ENCODE assay signal across 11 cellular contexts in genomic region chr14:102805941-102806340, GRCh38. TPM values are rescaled to one million over a fixed set of nuclear protein-coding genes. Genes with fewer than 3 reads are reported as not detected.
DNase-seq lines count a peak whose midpoint lies in the region; ATAC-seq, FAIRE-seq and TF ChIP-seq lines count a peak whose summit lies in the region.
"Had no signal": no experiment of that assay in that cellular context is flagged by ENCODE, and none has a peak within 500 bp of the region (broad histone marks: within the 10 kb centered on the region; RNA-seq: fewer than 3 reads in every experiment).

No MANE protein-coding gene starts in this region.

- H3K4me2 ChIP-seq in A549 (no peak overlapping the region), DND-41 (ENCODE audit: insufficient read depth, low read length) (no peak overlapping the region)

- TF ChIP-seq POLR2A in A549 (IDR thresholded peaks at IDR 0.05; ENCODE audit: low read length) (no peak), uterus (IDR thresholded peaks at IDR 0.05) (no peak), stomach (IDR thresholded peaks at IDR 0.05) (no peak)

- H4K20me1 ChIP-seq in DND-41 (ENCODE audit: insufficient read depth, low read length), result peaks cover 60% of the 10 kb centered on the region

- no peak for FAIRE-seq in A549 (lab: Jason Lieb, UNC)

- H3K9ac ChIP-seq in DND-41 (ENCODE audit: low read depth, low read length), result no peak overlapping the region

- CTCF ChIA-PET in A549 (lab: Yijun Ruan, JAX), result interaction anchor here (1.0 to 1.7 kb wide), 2 partner anchors 10 to 11 kb away, joined by 3 to 5 read pairs; no protein-coding TSS in a partner anchor
- CTCF ChIA-PET in activated B cell treated with CpG ODN at 0.5 μM for 24 hours (lab: Charles Lee), result interaction anchor here (1.3 to 1.7 kb wide), 2 partner anchors 22 to 211 kb away, joined by 3 read pairs; no protein-coding TSS in a partner anchor

- H3K4me1 ChIP-seq in A549 (0 out of 3 replicates have a peak, but pooled peaks cover 6% of the 10 kb centered on the region), DND-41 (ENCODE audit: insufficient read depth, low read length) (no peaks in the 10 kb centered on the region), uterus (no peaks in the 10 kb centered on the region), stomach (no peaks in the 10 kb centered on the region)
- H3K4me1 ChIP-seq: gastrocnemius medialis had no signal

- H3K36me3 Mint-ChIP-seq in activated B cell treated with CpG ODN at 0.5 μM for 24 hours (ENCODE audit: low read depth) (peaks cover 38% of the 10 kb centered on the region), endothelial cell (ENCODE audit: low read depth, unreplicated experiment) (peaks cover 3% of the 10 kb centered on the region)

- POLR2A ChIA-PET in A549 (lab: Yijun Ruan, JAX) (no interaction called here), activated B cell treated with CpG ODN at 0.5 μM for 24 hours (lab: Charles Lee) (interaction anchor here (1.2 to 1.4 kb wide), 2 partner anchors 11 to 96 kb away, joined by 3 to 4 read pairs; no protein-coding TSS in a partner anchor)

- H3K27me3 ChIP-seq in DND-41 (ENCODE audit: insufficient read depth, low read length, poor library complexity), result no peaks in the 10 kb centered on the region
- no peaks in the 10 kb centered on the region for H3K27me3 ChIP-seq in uterus
- no peaks in the 10 kb centered on the region for H3K27me3 ChIP-seq in stomach
- H3K27me3 ChIP-seq: gastrocnemius medialis had no signal

- TF ChIP-seq RAD21 in A549 (conservative IDR thresholded peaks at IDR 0.05 in 1 of 2, IDR thresholded peaks at IDR 0.05 in 1 of 2), result no peak

- H3K9me3 ChIP-seq in A549, result no peaks in the 10 kb centered on the region
- H3K9me3 ChIP-seq in DND-41 (ENCODE audit: insufficient read depth, low read length, severe bottlenecking), result no peaks in the 10 kb centered on the region
- H3K9me3 ChIP-seq in uterus, result no peaks in the 10 kb centered on the region
- no peaks in the 10 kb centered on the region for H3K9me3 ChIP-seq in stomach
- H3K9me3 ChIP-seq: gastrocnemius medialis had no signal

- H3K4me3 Mint-ChIP-seq in activated B cell treated with CpG ODN at 0.5 μM for 24 hours (peak overlapping the region; percentile 74), endothelial cell (ENCODE audit: unreplicated experiment) (no peak overlapping the region)

- H3K79me2 ChIP-seq in DND-41 (ENCODE audit: insufficient read depth, low read length), result peaks cover 79% of the 10 kb centered on the region

- H3K27ac ChIP-seq in A549, result no peak overlapping the region
- H3K27ac ChIP-seq in DND-41 (ENCODE audit: low read length), result no peak overlapping the region
- no peak overlapping the region for H3K27ac ChIP-seq in uterus
- H3K27ac ChIP-seq in stomach, result peak overlapping the region in 1 of 5 donors; percentile 56
- H3K27ac ChIP-seq: gastrocnemius medialis, VCaP had no signal

- ATAC-seq in A549 (peak; percentile 35 to 59; a peak in 1 of 6 replicates), DND-41 (ENCODE audit: insufficient read depth, low read depth) (no peak), activated B cell treated with CpG ODN at 0.5 μM for 24 hours (ENCODE audit: low read depth) (no peak), HG03378 (IDR thresholded peaks at IDR 0.05; ENCODE audit: unreplicated experiment) (no peak)
- ATAC-seq: gastrocnemius medialis had no signal

- DNase-seq in A549 (ENCODE audit: low read depth in 1 of 2, low spot score in 1 of 2) (no peak), DND-41 (no peak), activated B cell treated with CpG ODN at 0.5 μM for 24 hours (no peak), endothelial cell (ENCODE audit: low spot score) (no peak), ACHN (no peak), uterus (no peak), stomach (no peak)
- DNase-seq: gastrocnemius medialis, NCI-H69 had no signal

- H3K9me3 Mint-ChIP-seq in activated B cell treated with CpG ODN at 0.5 μM for 24 hours (no peaks in the 10 kb centered on the region), endothelial cell (ENCODE audit: unreplicated experiment) (no peaks in the 10 kb centered on the region)

- H3K4me1 Mint-ChIP-seq in activated B cell treated with CpG ODN at 0.5 μM for 24 hours (peaks cover 81% of the 10 kb centered on the region), endothelial cell (ENCODE audit: unreplicated experiment) (no peaks in the 10 kb centered on the region)

- no peak overlapping the region for H2AFZ ChIP-seq in DND-41 (ENCODE audit: low read depth, low read length)

- no peak overlapping the region for H3K4me3 ChIP-seq in A549
- H3K4me3 ChIP-seq in DND-41 (ENCODE audit: low read depth in 1 of 2, low read length in 2 of 2), result no peak overlapping the region
- H3K4me3 ChIP-seq in uterus, result no peak overlapping the region
- H3K4me3 ChIP-seq in stomach, result no peak overlapping the region
- H3K4me3 ChIP-seq: gastrocnemius medialis had no signal

- peak overlapping the region; percentile 83 for H3K27ac Mint-ChIP-seq in activated B cell treated with CpG ODN at 0.5 μM for 24 hours
- no peak overlapping the region for H3K27ac Mint-ChIP-seq in endothelial cell (ENCODE audit: unreplicated experiment)

- H3K27me3 Mint-ChIP-seq in activated B cell treated with CpG ODN at 0.5 μM for 24 hours, result no peaks in the 10 kb centered on the region
- H3K27me3 Mint-ChIP-seq in endothelial cell (ENCODE audit: unreplicated experiment), result peaks cover 2% of the 10 kb centered on the region

- no peaks in the 10 kb centered on the region; the same call in 1 of the 2 replicates for H3K36me3 ChIP-seq in DND-41 (ENCODE audit: insufficient read depth, low read length)
- no peaks in the 10 kb centered on the region for H3K36me3 ChIP-seq in uterus
- no peaks in the 10 kb centered on the region for H3K36me3 ChIP-seq in stomach
- H3K36me3 ChIP-seq: gastrocnemius medialis had no signal

- intact Hi-C loops in activated B cell treated with CpG ODN at 0.5 μM for 24 hours (cut with micrococcal nuclease), result loop anchor here (2.0 to 10.0 kb wide), 4 partner anchors 17 to 211 kb away; partner anchors contain the start of gene RCOR1
- intact Hi-C loops in uterus (cut with DNase I; ENCODE audit: low total_unique reads), result no loop called here
- intact Hi-C loops in stomach (cut with DNase I; ENCODE audit: low total_unique reads), result no loop called here

- 96% methylated on average over 5 of the region's 5 CpGs for WGBS in A549 (ENCODE audit: missing lambda C conversion rate)
- WGBS in stomach, 5 donors, result 83 to 95% (median 91%) methylated on average over 5 of the region's 5 CpGs

- in situ Hi-C loops in ACHN (cut with HindIII; ENCODE audit: low pct_ligation_motif_present, low pct_unique_long_range_greater_than_20kb, low sequenced_read_pairs), result no loop called here

- no peak for TF ChIP-seq EP300 in A549 (IDR thresholded peaks at IDR 0.05)
- TF ChIP-seq EP300 in stomach (IDR thresholded peaks at IDR 0.05), result no peak

- TF ChIP-seq CTCF in A549 (IDR thresholded peaks at IDR 0.05) (no peak), DND-41 (IDR thresholded peaks at IDR 0.05; ENCODE audit: borderline replicate concordance, extremely low read depth, low read length, poor library complexity, severe bottlenecking) (peak; percentile 1), activated B cell treated with CpG ODN at 0.5 μM for 24 hours (IDR thresholded peaks at IDR 0.05) (no peak), endothelial cell (IDR thresholded peaks at IDR 0.05; ENCODE audit: unreplicated experiment) (peak; percentile 47), uterus (IDR thresholded peaks at IDR 0.05) (no peak), stomach (IDR thresholded peaks at IDR 0.05) (no peak)

TF ChIP-seq in A549, 52 proteins besides CTCF, POLR2A, EP300 and RAD21:
- TF ChIP-seq TP53 (CRISPR knock-in tag; IDR thresholded peaks at IDR 0.05) (no peak), KDM5A (IDR thresholded peaks at IDR 0.05) (no peak), HDAC2 (IDR thresholded peaks at IDR 0.05) (no peak), SMC3 (IDR thresholded peaks at IDR 0.05) (no peak), ZSCAN20 (CRISPR knock-in tag; IDR thresholded peaks at IDR 0.05) (no peak), HOXA7 (CRISPR knock-in tag; IDR thresholded peaks at IDR 0.05) (no peak), RCOR1 (IDR thresholded peaks at IDR 0.05; ENCODE audit: low read depth, low read length) (no peak), HOXB5 (CRISPR knock-in tag; IDR thresholded peaks at IDR 0.05) (no peak), FOXS1 (CRISPR knock-in tag; IDR thresholded peaks at IDR 0.05) (no peak), CBX2 (IDR thresholded peaks at IDR 0.05; ENCODE audit: borderline replicate concordance, low read depth) (no peak), MYC (IDR thresholded peaks at IDR 0.05; ENCODE audit: borderline replicate concordance, low read length) (no peak), MAFK (IDR thresholded peaks at IDR 0.05; ENCODE audit: partially characterized antibody) (no peak), ATOH8 (CRISPR knock-in tag; IDR thresholded peaks at IDR 0.05; ENCODE audit: low read depth) (no peak), HOXB13 (CRISPR knock-in tag; IDR thresholded peaks at IDR 0.05; ENCODE audit: low read depth) (no peak), ZFP36 (IDR thresholded peaks at IDR 0.05; ENCODE audit: borderline replicate concordance, partially characterized antibody) (no peak), GATA3 (IDR thresholded peaks at IDR 0.05; ENCODE audit: borderline replicate concordance) (no peak), NFE2L2 (conservative IDR thresholded peaks at IDR 0.05; ENCODE audit: low read length) (no peak), ZNF302 (CRISPR knock-in tag; IDR thresholded peaks at IDR 0.05) (no peak)

RNA-seq across cellular contexts. Expression of gene TRAF3, which starts 28.7 kb away (rescaled TPM):
- polyA plus RNA-seq in A549 (2011; rRNA removed) (22.9 and 25.5 TPM in 2 replicates), A549 (2017; fragmentation: RNase III; extraction: RNeasy Plus Mini Kit Qiagen cat#74134 plus additional on column Dnase treatment) (20.1 to 24.9 TPM (median 20.2 TPM) in 3 replicates), stomach (1 to 10 TPM; 3.5 to 7.0 (median 3.9) TPM)
- 22.5 and 25.4 TPM in 2 replicates for polyA plus RNA-seq in A549 (2012; cell fraction: cytosol; rRNA removed)
- 37.7 and 38.2 TPM in 2 replicates for polyA plus RNA-seq in A549 (2012; cell fraction: nucleus; rRNA removed)
- polyA minus RNA-seq in A549 (2011; rRNA and poly(A)+ RNA removed), result 54.6 and 56.1 TPM in 2 replicates
- total RNA-seq in activated B cell treated with CpG ODN at 0.5 μM for 24 hours (120 and 124 TPM in 2 replicates), endothelial cell (ENCODE audit: unreplicated experiment) (9.7 TPM), uterus (10 to 100 TPM in 3 of 4 donors, 1 to 10 TPM in 1; 7.4 to 33.1 (median 22.1) TPM), stomach (10 to 100 TPM in 1 of 5 donors, 1 to 10 TPM in 4; 4.0 to 30.1 (median 7.5) TPM)

Comparison
In these comparisons a context has a peak if more than half of its experiments do, and no peak if none do; other contexts are left out.
1. ATAC-seq: peak in A549 (2 of 2); none in DND-41 (single experiment), activated B cell treated with CpG ODN at 0.5 μM for 24 hours (single experiment) and HG03378 (single experiment).
2. CTCF ChIP-seq: peak in DND-41 (single experiment) and endothelial cell (single experiment); none in A549 (single experiment), activated B cell treated with CpG ODN at 0.5 μM for 24 hours (single experiment), uterus (0 of 4) and stomach (0 of 7).